1 cellular context compared by ENCODE assay signal in genomic region chr19:18895038-18895827, GRCh38.
TF ChIP-seq lines count a peak whose summit lies in the region.

No MANE protein-coding gene starts in this region.

TF ChIP-seq in HCT116, 20 proteins besides CTCF, POLR2A, EP300 and RAD21 (continued from another document):
- TF ChIP-seq TCF7L2 (IDR thresholded peaks at IDR 0.05; ENCODE audit: borderline replicate concordance, extremely low read depth, insufficient read depth, insufficient read length) (no peak), CBX3 (IDR thresholded peaks at IDR 0.05; ENCODE audit: low read depth) (no peak), EZH2phosphoT487 (IDR thresholded peaks at IDR 0.05; ENCODE audit: borderline replicate concordance) (no peak), ZNF274 (IDR thresholded peaks at IDR 0.05; ENCODE audit: low read depth, low read length) (no peak), EZH2 (IDR thresholded peaks at IDR 0.05) (no peak), FOSL1 (IDR thresholded peaks at IDR 0.05; ENCODE audit: low read depth) (no peak), POLR2AphosphoS5 (IDR thresholded peaks at IDR 0.05; ENCODE audit: low read depth, low read length) (0 out of 2 replicates have a peak, but pooled peaks have one; percentile 33), EGR1 (IDR thresholded peaks at IDR 0.05; ENCODE audit: low read depth) (peak; percentile 50; the same call in 1 of the 2 replicates)
- TF ChIP-seq, protein P1, sequence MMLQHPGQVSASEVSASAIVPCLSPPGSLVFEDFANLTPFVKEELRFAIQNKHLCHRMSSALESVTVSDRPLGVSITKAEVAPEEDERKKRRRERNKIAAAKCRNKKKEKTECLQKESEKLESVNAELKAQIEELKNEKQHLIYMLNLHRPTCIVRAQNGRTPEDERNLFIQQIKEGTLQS (IDR thresholded peaks at IDR 0.05) = no peak
- TF ChIP-seq, protein P2, sequence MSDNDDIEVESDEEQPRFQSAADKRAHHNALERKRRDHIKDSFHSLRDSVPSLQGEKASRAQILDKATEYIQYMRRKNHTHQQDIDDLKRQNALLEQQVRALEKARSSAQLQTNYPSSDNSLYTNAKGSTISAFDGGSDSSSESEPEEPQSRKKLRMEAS (IDR thresholded peaks at IDR 0.05) = no peak
